In genomic region chr20:62407221-62407992, GRCh38 we compare ENCODE assay signal across 8 cellular contexts. TPM values are rescaled to one million over a fixed set of nuclear protein-coding genes. Genes with fewer than 3 reads are reported as not detected.
DNase-seq lines count a peak whose midpoint lies in the region; ATAC-seq, FAIRE-seq and TF ChIP-seq lines count a peak whose summit lies in the region.

Gene CABLES2, minus strand, starts transcription at chr20:62407285. Its CDS starts 9 bp downstream, at chr20:62407276.

- no peaks in the 10 kb centered on the region for H4K20me1 ChIP-seq in keratinocyte (ENCODE audit: control insufficient read depth, extremely low read depth, insufficient read depth, low read length)

- H3K4me2 ChIP-seq in keratinocyte (ENCODE audit: control insufficient read depth, extremely low read depth, insufficient read depth, low read depth, low read length) = peak within 1 kb of the TSS; percentile 89

- H3K79me2 ChIP-seq in keratinocyte (ENCODE audit: control insufficient read depth, insufficient read depth, low read length) = peaks cover 7% of the 10 kb centered on the region

- peaks cover 0 to 1% of the 10 kb centered on the region in 2 experiments for H3K36me3 ChIP-seq in keratinocyte (ENCODE audit: control insufficient read depth in 2 of 2, extremely low read depth in 1 of 2, insufficient read depth in 2 of 2, low read length in 2 of 2)

- DNase-seq in AG20443 (ENCODE audit: low spot score) (peak; percentile 99), NCI-H226 (peak; percentile 94), keratinocyte (ENCODE audit: low read depth, low spot score) (no peak)
- DNase-seq in activated CD4-positive, CD25-positive, alpha-beta regulatory T cell (lab: John Stamatoyannopoulos, UW) = peak; percentile 68 to 87 (median 83)
- peak; percentile 91 for DNase-seq in central memory CD4-positive, alpha-beta T cell
- DNase-seq in stimulated activated CD4-positive, alpha-beta T cell treated with anti-CD3 and anti-CD28 coated beads, Interleukin-12 subunit alpha, Interleukin-12 subunit beta, amount 100 ng/mL, for 4 hours = peak; percentile 86

- no peak for TF ChIP-seq CTCF in keratinocyte (optimal IDR thresholded peaks at IDR 0.05 in 1 of 3, IDR thresholded peaks at IDR 0.05 in 1 of 3, conservative IDR thresholded peaks at IDR 0.05 in 1 of 3; ENCODE audit: extremely low read depth in 1 of 3, insufficient read depth in 2 of 3, low read length in 3 of 3)

- no peaks in the 10 kb centered on the region for H3K9me1 ChIP-seq in keratinocyte (ENCODE audit: control insufficient read depth, extremely low read depth, insufficient read depth, low read length)

- FAIRE-seq in keratinocyte (lab: Jason Lieb, UNC) = no peak

- H3K27me3 ChIP-seq in keratinocyte (ENCODE audit: control insufficient read depth, extremely low read depth, insufficient read depth, low read length) = no peaks in the 10 kb centered on the region

- no peaks in the 10 kb centered on the region for H3K9me3 ChIP-seq in keratinocyte (ENCODE audit: control insufficient read depth, low read depth, low read length)

- dilution Hi-C loops in keratinocyte (cut with MboI; ENCODE audit: extremely low pct_ligation_motif_present, low sequenced_read_pairs) = no loop called here

- peak; percentile 93 for ATAC-seq in GM19025 (IDR thresholded peaks at IDR 0.05; ENCODE audit: low read depth, unreplicated experiment)
- peak; percentile 66 for ATAC-seq in HG03196 (IDR thresholded peaks at IDR 0.05; ENCODE audit: unreplicated experiment)

- peak within 1 kb of the TSS; percentile 54 to 68 (median 64) for H3K4me3 ChIP-seq in keratinocyte (ENCODE audit: control insufficient read depth in 2 of 3, extremely low read depth in 1 of 3, insufficient read depth in 2 of 3, low read depth in 1 of 3, low read length in 3 of 3)

- H3K9ac ChIP-seq in keratinocyte (ENCODE audit: control insufficient read depth, extremely low read depth, insufficient read depth, low read length) = peak within 1 kb of the TSS; percentile 76

- H3K27ac ChIP-seq in keratinocyte (ENCODE audit: control insufficient read depth, insufficient read depth, low read length) = no peak within 1 kb of the TSS

- H3K4me1 ChIP-seq in keratinocyte (ENCODE audit: control insufficient read depth, extremely low read depth, insufficient read depth, low read length) = peaks cover 12% of the 10 kb centered on the region

- peak within 1 kb of the TSS; percentile 83 for H2AFZ ChIP-seq in keratinocyte (ENCODE audit: control insufficient read depth, low read length)

RNA-seq across cellular contexts. Expression of gene CABLES2, which starts in this region (rescaled TPM):
- polyA plus RNA-seq in keratinocyte = 1.9 to 4.6 TPM (median 2.2 TPM) in 3 replicates
- 2.3 TPM for polyA plus RNA-seq in keratinocyte (2011; ENCODE audit: low read depth)
- polyA plus RNA-seq in keratinocyte (2011; cell fraction: cytosol; rRNA removed) = 2.5 and 3.3 TPM in 2 replicates
- 3.8 and 4.1 TPM in 2 replicates for polyA plus RNA-seq in keratinocyte (2011; cell fraction: nucleus; rRNA removed)
- 2.5 and 4.4 TPM in 2 replicates for polyA plus RNA-seq in keratinocyte (2012; ENCODE audit: low replicate concordance)
- 3.0 to 5.1 TPM (median 3.0 TPM) in 3 replicates for polyA minus RNA-seq in keratinocyte
- polyA minus RNA-seq in keratinocyte (2011; cell fraction: cytosol; rRNA and poly(A)+ RNA removed) = 3.1 TPM
- 2.1 and 2.3 TPM in 2 replicates for polyA minus RNA-seq in keratinocyte (2011; cell fraction: nucleus; rRNA and poly(A)+ RNA removed)
